13 cellular contexts compared by ENCODE assay signal in genomic region chr20:9235518-9235917, GRCh38.
DNase-seq lines count a peak whose midpoint lies in the region; ATAC-seq and TF ChIP-seq lines count a peak whose summit lies in the region.
"Had no signal": no experiment of that assay in that cellular context is flagged by ENCODE, and none has a peak within 500 bp of the region (broad histone marks: within the 10 kb centered on the region; RNA-seq: fewer than 3 reads in every experiment).

No MANE protein-coding gene starts in this region.

- H3K27me3 ChIP-seq in SK-N-SH (ENCODE audit: insufficient read depth) (no peaks in the 10 kb centered on the region), fibroblast of lung (ENCODE audit: control insufficient read depth, insufficient read depth, low read length) (no peaks in the 10 kb centered on the region), Caco-2 (replicated peaks; ENCODE audit: control insufficient read depth, insufficient read depth, low read length) (no peaks in the 10 kb centered on the region), gastroesophageal sphincter (no peaks in the 10 kb centered on the region)
- H3K27me3 ChIP-seq: vagina had no signal

- H4K20me1 ChIP-seq in SK-N-SH (ENCODE audit: insufficient read depth), result no peaks in the 10 kb centered on the region
- no peaks in the 10 kb centered on the region for H4K20me1 ChIP-seq in fibroblast of lung (ENCODE audit: control insufficient read depth, extremely low read depth, insufficient read depth, low read length)

- H3K9me3 Mint-ChIP-seq in Caco-2 (ENCODE audit: unreplicated experiment), result no peaks in the 10 kb centered on the region
- H3K9me3 Mint-ChIP-seq: activated naive CD8-positive, alpha-beta T cell treated with anti-CD3 and anti-CD28 coated beads, Interleukin-2, amount 50 U/mL, for 24 hours had no signal

- TF ChIP-seq CTCF in SK-N-SH (IDR thresholded peaks at IDR 0.05) (no peak), fibroblast of lung (conservative IDR thresholded peaks at IDR 0.05 in 1 of 2, IDR thresholded peaks at IDR 0.05 in 1 of 2; ENCODE audit: low read depth in 1 of 2, low read length in 2 of 2) (no peak), Caco-2 (IDR thresholded peaks at IDR 0.05; ENCODE audit: insufficient read depth in 1 of 2, low read depth in 1 of 2, low read length in 1 of 2, severe bottlenecking in 1 of 2, unreplicated experiment in 1 of 2) (no peak), gastroesophageal sphincter (IDR thresholded peaks at IDR 0.05) (no peak)

- H3K9me3 ChIP-seq in SK-N-SH, result no peaks in the 10 kb centered on the region
- no peaks in the 10 kb centered on the region for H3K9me3 ChIP-seq in fibroblast of lung (ENCODE audit: control insufficient read depth, insufficient read depth, low read depth, low read length)
- no peaks in the 10 kb centered on the region for H3K9me3 ChIP-seq in Caco-2
- no peaks in the 10 kb centered on the region for H3K9me3 ChIP-seq in gastroesophageal sphincter
- H3K9me3 ChIP-seq: vagina had no signal

- DNase-seq in A172 (ENCODE audit: low spot score) (peak; percentile 53), H4 (ENCODE audit: low spot score) (peak; percentile 8), SK-N-SH (no peak), fibroblast of lung (ENCODE audit: low read depth in 2 of 2) (peak; percentile 55 to 66), Caco-2 (no peak), NCI-H2227 treated with DMSO at 0.1 percent for 48 hours (lab: John Stamatoyannopoulos, UW) (no peak)
- no peak for DNase-seq in activated naive CD4-positive, alpha-beta T cell treated with Interleukin-2 at 50 U/mL for 16 hours
- DNase-seq: activated naive CD8-positive, alpha-beta T cell treated with anti-CD3 and anti-CD28 coated beads, Interleukin-2, amount 50 U/mL, for 24 hours; AML-193; effector CD4-positive, alpha-beta T cell had no signal

- H3K4me1 ChIP-seq in SK-N-SH (ENCODE audit: control insufficient read depth in 1 of 2, insufficient read depth in 2 of 2, low read depth in 1 of 2, low read length in 1 of 2) (peaks cover 10 to 14% of the 10 kb centered on the region in 2 experiments; a peak in 3 of 4 replicates), fibroblast of lung (ENCODE audit: control insufficient read depth, extremely low read depth, insufficient read depth, low read length) (no peaks in the 10 kb centered on the region), Caco-2 (no peaks in the 10 kb centered on the region), gastroesophageal sphincter (no peaks in the 10 kb centered on the region)
- H3K4me1 ChIP-seq: vagina had no signal

- no peak for TF ChIP-seq RAD21 in SK-N-SH (IDR thresholded peaks at IDR 0.05; ENCODE audit: low read length)

- no peaks in the 10 kb centered on the region for H3K9me2 ChIP-seq in SK-N-SH

- 16% methylated on average over 4 of the region's 4 CpGs for WGBS in SK-N-SH (ENCODE audit: low lambda C conversion rate)
- WGBS in gastroesophageal sphincter (ENCODE audit: low coverage in 1 of 2), 2 donors, result 74 to 79% methylated on average over 2 to 4 of the region's 4 CpGs

- H3F3A ChIP-seq in SK-N-SH (replicated peaks; ENCODE audit: insufficient read depth), result peaks cover 8% of the 10 kb centered on the region

- no peaks in the 10 kb centered on the region for H3K36me3 ChIP-seq in SK-N-SH (replicated peaks in 1 of 2; ENCODE audit: control insufficient read depth in 1 of 2, insufficient read depth in 2 of 2, low read length in 1 of 2)
- no peaks in the 10 kb centered on the region for H3K36me3 ChIP-seq in fibroblast of lung (ENCODE audit: control insufficient read depth, insufficient read depth, low read length)
- H3K36me3 ChIP-seq in Caco-2 (ENCODE audit: control insufficient read depth, insufficient read depth, low read length), result no peaks in the 10 kb centered on the region
- H3K36me3 ChIP-seq in gastroesophageal sphincter, result no peaks in the 10 kb centered on the region
- H3K36me3 ChIP-seq: vagina had no signal

- TF ChIP-seq EP300 in SK-N-SH (IDR thresholded peaks at IDR 0.05; ENCODE audit: borderline replicate concordance in 1 of 2, low read depth in 1 of 2, low read length in 1 of 2) (peak; percentile 88 to 94), gastroesophageal sphincter (IDR thresholded peaks at IDR 0.05) (no peak)

- POLR2A ChIA-PET in SK-N-SH (lab: Yijun Ruan, JAX), result no interaction called here
- POLR2A ChIA-PET in Caco-2 (lab: Charles Lee), result no interaction called here

- no peak for TF ChIP-seq POLR2A in gastroesophageal sphincter (IDR thresholded peaks at IDR 0.05)

- no peak overlapping the region for H3K4me3 ChIP-seq in SK-N-SH (ENCODE audit: low read depth in 2 of 2, low read length in 1 of 2)
- no peak overlapping the region for H3K4me3 ChIP-seq in fibroblast of lung (replicated peaks in 1 of 4; ENCODE audit: control extremely low read depth in 1 of 4, insufficient read depth in 1 of 4, low read depth in 3 of 4, low read length in 4 of 4)
- H3K4me3 ChIP-seq in Caco-2 (ENCODE audit: low read depth, low read length), result no peak overlapping the region
- no peak overlapping the region for H3K4me3 ChIP-seq in gastroesophageal sphincter
- H3K4me3 ChIP-seq: vagina had no signal

- H2AFZ ChIP-seq in SK-N-SH (ENCODE audit: low read depth) (no peak overlapping the region), fibroblast of lung (ENCODE audit: low read length) (no peak overlapping the region)

- no peaks in the 10 kb centered on the region for H3K36me3 Mint-ChIP-seq in Caco-2 (ENCODE audit: insufficient read depth, unreplicated experiment)

- H3K27me3 Mint-ChIP-seq in Caco-2 (ENCODE audit: insufficient read depth, unreplicated experiment), result no peaks in the 10 kb centered on the region
- H3K27me3 Mint-ChIP-seq: activated naive CD8-positive, alpha-beta T cell treated with anti-CD3 and anti-CD28 coated beads, Interleukin-2, amount 50 U/mL, for 24 hours had no signal

- H3K9ac ChIP-seq in SK-N-SH, result no peak overlapping the region
- no peak overlapping the region for H3K9ac ChIP-seq in fibroblast of lung (ENCODE audit: insufficient read depth, low read length)

- no peak overlapping the region for H3K4me3 Mint-ChIP-seq in Caco-2 (ENCODE audit: unreplicated experiment)
- H3K4me3 Mint-ChIP-seq: activated naive CD8-positive, alpha-beta T cell treated with anti-CD3 and anti-CD28 coated beads, Interleukin-2, amount 50 U/mL, for 24 hours had no signal

- H3K4me2 ChIP-seq in SK-N-SH (peak overlapping the region; percentile 25; the same call in 1 of the 2 replicates), fibroblast of lung (ENCODE audit: extremely low read depth, insufficient read depth, low read length) (no peak overlapping the region)

- H3K4me1 Mint-ChIP-seq in Caco-2 (ENCODE audit: low read depth, unreplicated experiment), result no peaks in the 10 kb centered on the region
- H3K4me1 Mint-ChIP-seq: activated naive CD8-positive, alpha-beta T cell treated with anti-CD3 and anti-CD28 coated beads, Interleukin-2, amount 50 U/mL, for 24 hours had no signal

- no peak for ATAC-seq in gastroesophageal sphincter
- ATAC-seq: activated naive CD8-positive, alpha-beta T cell treated with anti-CD3 and anti-CD28 coated beads, Interleukin-2, amount 50 U/mL, for 24 hours; Right ventricle myocardium inferior had no signal

- H3K27ac ChIP-seq in SK-N-SH (ENCODE audit: low read depth in 2 of 2, low read length in 1 of 2) (peak overlapping the region; percentile 70 to 92), fibroblast of lung (ENCODE audit: insufficient read depth, low read length) (no peak overlapping the region), gastroesophageal sphincter (no peak overlapping the region)
- H3K27ac ChIP-seq: vagina had no signal

- H3K79me2 ChIP-seq in SK-N-SH (ENCODE audit: insufficient read depth), result no peaks in the 10 kb centered on the region
- H3K79me2 ChIP-seq in fibroblast of lung (ENCODE audit: control insufficient read depth, insufficient read depth, low read length), result no peaks in the 10 kb centered on the region

- H3K27ac Mint-ChIP-seq in Caco-2 (ENCODE audit: unreplicated experiment), result no peak overlapping the region
- H3K27ac Mint-ChIP-seq: activated naive CD8-positive, alpha-beta T cell treated with anti-CD3 and anti-CD28 coated beads, Interleukin-2, amount 50 U/mL, for 24 hours had no signal

- CTCF ChIA-PET in SK-N-SH (lab: Yijun Ruan, JAX), result no interaction called here
- CTCF ChIA-PET in Caco-2 (lab: Charles Lee), result no interaction called here

- intact Hi-C loops in Caco-2 (cut with micrococcal nuclease; ENCODE audit: unreplicated experiment), result no loop called here

- BruUV-seq in Caco-2 (replicated peaks; lab: Mats Ljungman, UMichigan), result no TSS peak

TF ChIP-seq in SK-N-SH, 30 proteins besides CTCF, POLR2A, EP300 and RAD21 (continues in another document):
- no peak for TF ChIP-seq MXI1 (IDR thresholded peaks at IDR 0.05; ENCODE audit: low read depth, low read length)
- no peak for TF ChIP-seq USF1 (IDR thresholded peaks at IDR 0.05; ENCODE audit: borderline replicate concordance, low read depth)
- peak; percentile 91 for TF ChIP-seq NFIC (IDR thresholded peaks at IDR 0.05; ENCODE audit: borderline replicate concordance)
- no peak for TF ChIP-seq RFX5 (IDR thresholded peaks at IDR 0.05; ENCODE audit: low read length)
- TF ChIP-seq NRF1 (IDR thresholded peaks at IDR 0.05; ENCODE audit: low read depth, low read length), result no peak
- no peak for TF ChIP-seq TAF1 (IDR thresholded peaks at IDR 0.05; ENCODE audit: borderline replicate concordance, low read depth, low read length)
- TF ChIP-seq RCOR1 (IDR thresholded peaks at IDR 0.05; ENCODE audit: low read length), result peak; percentile 35; the same call in 1 of the 2 replicates
- no peak for TF ChIP-seq FOXJ3 (CRISPR knock-in tag; IDR thresholded peaks at IDR 0.05)
- no peak for TF ChIP-seq ZBTB33 (IDR thresholded peaks at IDR 0.05; ENCODE audit: borderline replicate concordance, low read depth)

Comparison
In these comparisons a context has a peak if more than half of its experiments do, and no peak if none do; other contexts are left out.
1. DNase-seq: peak in A172 (single experiment), H4 (single experiment) and fibroblast of lung (2 of 2); none in SK-N-SH (single experiment), Caco-2 (0 of 2), NCI-H2227 treated with DMSO at 0.1 percent for 48 hours (single experiment) and activated naive CD4-positive, alpha-beta T cell treated with Interleukin-2 at 50 U/mL for 16 hours (single experiment).
2. H3K27ac ChIP-seq: peak in SK-N-SH (2 of 2); none in fibroblast of lung (single experiment) and gastroesophageal sphincter (0 of 4).